Comparison of ENCODE assay signal across 10 cellular contexts in the genomic region with DNA sequence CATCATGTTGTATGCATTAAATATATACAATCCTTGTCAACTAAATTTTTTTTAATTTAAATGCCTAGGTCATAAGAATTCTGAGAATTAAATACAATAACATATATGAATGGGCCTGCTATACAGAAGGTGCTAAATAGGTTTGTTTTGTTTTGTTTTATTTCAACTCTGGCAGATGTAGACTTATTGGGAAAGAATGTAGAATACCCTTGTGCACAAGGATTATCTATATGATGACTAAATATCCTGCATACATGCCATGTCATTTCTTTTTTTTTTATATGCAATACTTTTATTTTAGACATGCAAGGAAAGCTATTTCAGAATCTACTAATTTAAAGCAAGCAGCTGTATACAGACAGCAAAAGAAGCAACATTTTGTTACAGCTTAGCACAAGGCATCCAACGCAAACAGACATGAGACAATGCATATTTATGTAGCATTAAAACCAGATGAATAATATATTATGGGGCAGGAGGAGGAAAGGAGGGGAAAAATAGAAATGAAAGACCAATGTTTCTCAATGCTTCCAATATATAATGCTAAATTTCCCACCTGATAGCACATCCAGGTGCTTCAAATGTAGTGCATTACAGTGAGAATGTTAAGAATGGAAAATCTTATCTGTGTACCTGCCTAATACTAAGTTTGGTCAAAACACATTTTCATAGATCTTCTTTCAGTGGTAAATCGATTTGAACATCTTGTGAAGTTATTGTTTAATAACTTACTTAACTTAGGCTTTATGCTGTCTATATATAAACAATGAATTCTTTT. TPM values are rescaled to one million over a fixed set of nuclear protein-coding genes. Genes with fewer than 3 reads are reported as not detected.
"Had no signal": no experiment of that assay in that cellular context is flagged by ENCODE, and none has a peak within 500 bp of the region (broad histone marks: within the 10 kb centered on the region; RNA-seq: fewer than 3 reads in every experiment).

No MANE protein-coding gene starts in this region.

RNA-seq across cellular contexts. Expression of a gene that starts 50.6 kb away (rescaled TPM):
- total RNA-seq: activated CD4-positive, alpha-beta T cell treated with anti-CD3 and anti-CD28 coated beads, Interleukin-2, amount 10 ng/mL, durations not matched to agents 24 days and 14 days; activated CD8-positive, alpha-beta memory T cell treated with anti-CD3 and anti-CD28 coated beads for 36 hours; activated CD8-positive, alpha-beta T cell treated with anti-CD3 and anti-CD28 coated beads for 36 hours; activated naive CD8-positive, alpha-beta T cell treated with anti-CD3 and anti-CD28 coated beads for 36 hours; activated T-cell treated with anti-CD3 and anti-CD28 coated beads, Interleukin-2, amount 50 U/mL, for 72 hours; activated T-helper 17 cell treated with anti-CD3 and anti-CD28 coated beads, Interleukin-2, amount 50 U/mL, for 72 hours; astrocyte; NCI-H460; RPMI7951; SJCRH30 had no signal
